Comparison of ENCODE assay signal across 8 cellular contexts in the genomic region with DNA sequence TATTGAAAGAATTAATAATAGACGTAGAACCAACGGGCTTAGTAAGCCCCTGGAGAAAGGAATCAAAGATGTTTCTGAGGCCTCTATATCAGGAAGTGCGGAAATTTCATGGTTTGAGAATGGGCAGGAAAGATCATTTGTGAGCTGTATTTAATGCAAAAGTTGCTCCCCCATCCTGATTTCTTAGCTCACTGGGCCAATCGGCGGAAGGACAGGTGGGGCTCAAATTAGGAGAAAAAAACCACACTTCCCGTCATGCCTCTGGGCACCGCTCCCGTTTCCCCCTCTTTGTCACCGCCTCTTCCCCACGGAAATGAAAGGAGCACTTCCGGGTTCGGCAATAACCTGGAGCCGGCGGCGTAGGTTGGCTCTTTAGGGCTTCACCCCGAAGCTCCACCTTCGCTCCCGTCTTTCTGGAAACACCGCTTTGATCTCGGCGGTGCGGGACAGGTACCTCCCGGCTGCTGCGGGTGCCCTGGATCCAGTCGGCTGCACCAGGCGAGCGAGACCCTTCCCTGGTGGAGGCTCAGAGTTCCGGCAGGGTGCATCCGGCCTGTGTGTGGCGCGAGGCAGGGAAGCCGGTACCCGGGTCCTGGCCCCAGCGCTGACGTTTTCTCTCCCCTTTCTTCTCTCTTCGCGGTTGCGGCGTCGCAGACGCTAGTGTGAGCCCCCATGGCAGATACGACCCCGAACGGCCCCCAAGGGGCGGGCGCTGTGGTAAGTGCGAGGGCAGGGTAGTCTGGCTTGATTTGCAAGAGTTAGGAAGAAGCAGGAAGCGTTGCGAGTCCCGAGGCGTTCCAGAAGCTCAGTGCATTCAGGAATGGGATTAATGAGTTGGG. TPM values are rescaled to one million over a fixed set of nuclear protein-coding genes. Genes with fewer than 3 reads are reported as not detected.
DNase-seq lines count a peak whose midpoint lies in the region; ATAC-seq and TF ChIP-seq lines count a peak whose summit lies in the region.

A gene with protein sequence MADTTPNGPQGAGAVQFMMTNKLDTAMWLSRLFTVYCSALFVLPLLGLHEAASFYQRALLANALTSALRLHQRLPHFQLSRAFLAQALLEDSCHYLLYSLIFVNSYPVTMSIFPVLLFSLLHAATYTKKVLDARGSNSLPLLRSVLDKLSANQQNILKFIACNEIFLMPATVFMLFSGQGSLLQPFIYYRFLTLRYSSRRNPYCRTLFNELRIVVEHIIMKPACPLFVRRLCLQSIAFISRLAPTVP (plus strand): TSS at position 617 of the 839 bp plus-strand sequence. CDS start 56 bp downstream, at position 673.

- WGBS in right cardiac atrium: 5% methylated on average over 51 of the region's 51 CpGs

- peak in 2 of 3 experiments; percentile 3 to 6 for TF ChIP-seq CTCF in vagina (IDR thresholded peaks at IDR 0.05)

- intact Hi-C loops in T-helper 2 cell treated with Interferon-gamma antibody and Interleukin-4, amounts not matched to agents 100 ng/mL and 5 ng/mL, for 36 hours (cut with micrococcal nuclease): loop anchor here (1.0 kb wide), 1 partner anchor 55 kb away; the partner anchor contains the start of gene SLC30A9
- intact Hi-C loops in right cardiac atrium (cut with DNase I) (no loop called here), vagina (cut with DNase I) (no loop called here)

- H3K36me3 ChIP-seq in vagina: no peaks in the 10 kb centered on the region

- ATAC-seq in GM18499 (IDR thresholded peaks at IDR 0.05; ENCODE audit: insufficient read depth, unreplicated experiment) (peak; percentile 78), HG02943 (IDR thresholded peaks at IDR 0.05; ENCODE audit: low read depth, unreplicated experiment) (peak; percentile 89), right cardiac atrium (peak; percentile 98)

- H3K4me3 ChIP-seq in right cardiac atrium (ENCODE audit: low read length) (peak within 1 kb of the TSS; percentile 85), vagina (peak within 1 kb of the TSS; percentile 84)

- TF ChIP-seq POLR2A in vagina (IDR thresholded peaks at IDR 0.05): peak in 1 of 2 donors; percentile 45

- H3K27me3 ChIP-seq in right cardiac atrium (ENCODE audit: control insufficient read depth, insufficient read depth) (no peaks in the 10 kb centered on the region), vagina (no peaks in the 10 kb centered on the region)

- H3K4me1 ChIP-seq in right cardiac atrium (ENCODE audit: control insufficient read depth, insufficient read depth, low read length) (peaks cover 4% of the 10 kb centered on the region), vagina (peaks cover 12% of the 10 kb centered on the region)

- no peaks in the 10 kb centered on the region for H3K9me3 ChIP-seq in right cardiac atrium (ENCODE audit: control insufficient read depth, low read length)
- no peaks in the 10 kb centered on the region for H3K9me3 ChIP-seq in vagina

- DNase-seq in NCI-H187 treated with DMSO at 0.1 percent for 48 hours (lab: John Stamatoyannopoulos, UW): peak; percentile 80
- peak; percentile 29 to 91 (median 80) for DNase-seq in anterior cingulate cortex (lab: John Stamatoyannopoulos, UW)
- peak; percentile 88 to 94 (median 92) for DNase-seq in right cardiac atrium
- peak; percentile 91 for DNase-seq in putamen (ENCODE audit: low spot score)
- no peak for DNase-seq in vagina (ENCODE audit: extremely low spot score in 2 of 2)

- H3K27ac ChIP-seq in right cardiac atrium (ENCODE audit: low read length): peak within 1 kb of the TSS; percentile 90
- peak within 1 kb of the TSS; percentile 53 for H3K27ac ChIP-seq in vagina

RNA-seq across cellular contexts. Expression of the gene that starts here (rescaled TPM):
- total RNA-seq in T-helper 2 cell treated with Interferon-gamma antibody and Interleukin-4, amounts not matched to agents 100 ng/mL and 5 ng/mL, for 36 hours: 60.7 and 64.4 TPM in 2 replicates
- total RNA-seq in right cardiac atrium (10 to 100 TPM; 22.1 to 32.1 (median 27.5) TPM), vagina (44.4 TPM)
- 8.9 TPM for polyA plus RNA-seq in right cardiac atrium

Comparison
In these comparisons a context has a peak if more than half of its experiments do, and no peak if none do; other contexts are left out.
1. DNase-seq: peak in NCI-H187 treated with DMSO at 0.1 percent for 48 hours (single experiment), anterior cingulate cortex (58 of 58), right cardiac atrium (3 of 3) and putamen (single experiment); none in vagina (0 of 2).
2. Peak in every context shown above with its lines, with median percentiles within 50 percentile points of each other: ATAC-seq.